18 cellular contexts compared by ENCODE assay signal in the genomic region with DNA sequence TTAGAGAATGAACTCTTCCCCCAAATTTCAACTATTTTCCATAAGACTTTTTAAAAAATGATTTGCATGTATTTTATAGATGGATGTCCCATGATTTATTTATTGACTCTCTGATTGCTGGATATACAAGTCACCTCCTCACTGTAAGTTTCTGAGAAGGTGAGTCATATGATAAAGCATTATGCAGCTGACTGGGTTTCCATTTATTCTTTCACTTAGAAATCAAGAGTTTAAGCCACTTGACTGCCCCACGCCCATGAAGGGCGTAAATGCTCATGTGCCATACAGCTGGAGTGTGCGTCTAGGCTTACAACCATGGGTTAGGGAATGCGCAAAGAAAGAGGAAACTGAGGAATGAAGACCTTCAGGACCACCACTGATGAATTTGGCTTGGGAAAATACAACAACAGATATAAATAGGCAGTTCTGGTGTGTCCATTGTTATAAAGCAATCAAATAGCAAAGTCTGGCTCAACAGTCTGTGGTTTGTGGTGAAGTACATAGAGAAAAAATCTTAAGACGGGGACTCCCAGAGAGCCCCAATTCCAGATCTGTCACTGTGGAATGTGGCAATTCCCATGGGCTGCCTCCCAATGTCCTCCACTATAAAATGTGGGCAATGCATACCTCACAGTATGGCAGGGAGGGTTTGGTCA. TPM values are rescaled to one million over a fixed set of nuclear protein-coding genes. Genes with fewer than 3 reads are reported as not detected.
DNase-seq lines count a peak whose midpoint lies in the region; TF ChIP-seq lines count a peak whose summit lies in the region.
"Had no signal": no experiment of that assay in that cellular context is flagged by ENCODE, and none has a peak within 500 bp of the region (broad histone marks: within the 10 kb centered on the region; RNA-seq: fewer than 3 reads in every experiment).

No MANE protein-coding gene starts in this region.

- peaks cover 11 to 19% of the 10 kb centered on the region in 2 experiments for H3K4me1 ChIP-seq in trophoblast cell (ENCODE audit: control insufficient read depth in 1 of 2, insufficient read depth in 2 of 2, low read length in 2 of 2)
- H3K4me1 ChIP-seq in CD8-positive, alpha-beta memory T cell (ENCODE audit: insufficient read depth, low read length): no peaks in the 10 kb centered on the region
- H3K4me1 ChIP-seq: BLaER1 treated with 17β-estradiol and CSF1 and Interleukin-3, amounts not matched to agents 10 nM and 100 nM; right lobe of liver had no signal

- H3K27me3 ChIP-seq in trophoblast cell (ENCODE audit: insufficient read depth, low read length): no peaks in the 10 kb centered on the region
- peaks cover 3% of the 10 kb centered on the region for H3K27me3 ChIP-seq in CD8-positive, alpha-beta memory T cell (ENCODE audit: insufficient read depth, low read length, poor library complexity, severe bottlenecking)
- H3K27me3 ChIP-seq: BLaER1 treated with 17β-estradiol and CSF1 and Interleukin-3, amounts not matched to agents 10 nM and 100 nM; right lobe of liver; thyroid gland had no signal

- peak; percentile 64 for DNase-seq in ELR (ENCODE audit: low read depth)
- DNase-seq in RPMI7951 (ENCODE audit: low read depth): peak; percentile 80
- DNase-seq in epithelial cell of esophagus (ENCODE audit: low read depth): peak; percentile 29
- DNase-seq in trophoblast cell: no peak
- no peak for DNase-seq in mesenteric fat pad (ENCODE audit: low spot score)
- no peak for DNase-seq in CD8-positive, alpha-beta memory T cell
- no peak for DNase-seq in RKO (ENCODE audit: low spot score)
- DNase-seq in CD14-positive monocyte (ENCODE audit: low spot score): no peak
- DNase-seq: activated CD4-positive, alpha-beta memory T cell treated with anti-CD3 and anti-CD28 coated beads for 36 hours; DND-41; NCI-H1436 treated with DMSO at 0.1 percent for 48 hours; NCI-H345; right lobe of liver; stimulated activated CD4-positive, alpha-beta T cell treated with anti-CD3 and anti-CD28 coated beads, Interleukin-4, amount 100 ng/mL, for 1 hour; thyroid gland had no signal

- H3K18ac ChIP-seq in trophoblast cell (ENCODE audit: low read length): no peak overlapping the region

- no peaks in the 10 kb centered on the region for H3K9me3 ChIP-seq in trophoblast cell (ENCODE audit: insufficient read depth, low read depth, low read length)
- no peaks in the 10 kb centered on the region for H3K9me3 ChIP-seq in CD8-positive, alpha-beta memory T cell (ENCODE audit: low read length)
- H3K9me3 ChIP-seq: right lobe of liver, thyroid gland had no signal

- H3K27ac ChIP-seq in trophoblast cell (ENCODE audit: low read depth, low read length): peak overlapping the region; percentile 20
- no peak overlapping the region for H3K27ac ChIP-seq in CD8-positive, alpha-beta memory T cell (ENCODE audit: low read depth, low read length)
- H3K27ac ChIP-seq: BLaER1 treated with 17β-estradiol and CSF1 and Interleukin-3, amounts not matched to agents 10 nM and 100 nM; right lobe of liver; thyroid gland had no signal

- POLR2A ChIA-PET in CD8-positive, alpha-beta memory T cell (lab: Charles Lee): no interaction called here

- H2AK5ac ChIP-seq in trophoblast cell (ENCODE audit: low read length): no peak overlapping the region

- no peak overlapping the region for H2AFZ ChIP-seq in trophoblast cell (ENCODE audit: insufficient read depth, low read length, poor library complexity)

- H4K91ac ChIP-seq in trophoblast cell (ENCODE audit: low read depth, low read length): no peak overlapping the region

- H3K27ac Mint-ChIP-seq in CD8-positive, alpha-beta memory T cell: no peak overlapping the region
- no peak overlapping the region for H3K27ac Mint-ChIP-seq in CD14-positive monocyte
- H3K27ac Mint-ChIP-seq: activated CD4-positive, alpha-beta memory T cell treated with anti-CD3 and anti-CD28 coated beads for 36 hours; activated T-helper 2 cell treated with anti-CD3 and anti-CD28 coated beads, Interferon-gamma antibody, Interleukin-2, Interleukin-4, amounts not matched to agents 10 μg/mL and 5 μg/mL and 100 μg/mL, durations not matched to agents 14 hours and 24 hours and 36 hours had no signal

- H3K9me3 Mint-ChIP-seq in CD8-positive, alpha-beta memory T cell: no peaks in the 10 kb centered on the region
- peaks cover under 1 to 9% (median 3%) of the 10 kb centered on the region in 7 donors for H3K9me3 Mint-ChIP-seq in CD14-positive monocyte
- H3K9me3 Mint-ChIP-seq: activated T-helper 2 cell treated with anti-CD3 and anti-CD28 coated beads, Interferon-gamma antibody, Interleukin-2, Interleukin-4, amounts not matched to agents 10 μg/mL and 5 μg/mL and 100 μg/mL, durations not matched to agents 14 hours and 24 hours and 36 hours had no signal

- no peak overlapping the region for H2BK5ac ChIP-seq in trophoblast cell (ENCODE audit: low read depth, low read length, poor library complexity)

- no peak overlapping the region for H3K4ac ChIP-seq in trophoblast cell (ENCODE audit: low read depth, low read length)

- H3K4me2 ChIP-seq in trophoblast cell (ENCODE audit: low read length): no peak overlapping the region
- H3K4me2 ChIP-seq: BLaER1 treated with 17β-estradiol and CSF1 and Interleukin-3, amounts not matched to agents 10 nM and 100 nM had no signal

- peaks cover 15 to 28% of the 10 kb centered on the region in 2 experiments for H3K36me3 ChIP-seq in trophoblast cell (ENCODE audit: control insufficient read depth in 1 of 2, insufficient read depth in 2 of 2, low read length in 2 of 2)
- no peaks in the 10 kb centered on the region for H3K36me3 ChIP-seq in CD8-positive, alpha-beta memory T cell (ENCODE audit: insufficient read depth, low read length)
- H3K36me3 ChIP-seq: BLaER1 treated with 17β-estradiol and CSF1 and Interleukin-3, amounts not matched to agents 10 nM and 100 nM; right lobe of liver; thyroid gland had no signal

- no peak overlapping the region for H4K8ac ChIP-seq in trophoblast cell (ENCODE audit: low read depth, low read length)

- peaks cover 8 to 26% of the 10 kb centered on the region in 2 donors for H3K27me3 Mint-ChIP-seq in CD8-positive, alpha-beta memory T cell
- H3K27me3 Mint-ChIP-seq in CD14-positive monocyte (ENCODE audit: low read depth in 3 of 3): peaks cover 0 to 3% (median 1%) of the 10 kb centered on the region in 3 donors

- peaks cover 3% of the 10 kb centered on the region for H3K79me1 ChIP-seq in trophoblast cell (ENCODE audit: low read length)

- no peak overlapping the region for H2BK120ac ChIP-seq in trophoblast cell (ENCODE audit: insufficient read depth, low read length, poor library complexity)

- H3K36me3 Mint-ChIP-seq in CD8-positive, alpha-beta memory T cell: no peaks in the 10 kb centered on the region
- no peaks in the 10 kb centered on the region for H3K36me3 Mint-ChIP-seq in CD14-positive monocyte
- H3K36me3 Mint-ChIP-seq: activated CD4-positive, alpha-beta memory T cell treated with anti-CD3 and anti-CD28 coated beads for 36 hours had no signal

- TF ChIP-seq CTCF in epithelial cell of esophagus (IDR thresholded peaks at IDR 0.05; ENCODE audit: insufficient read depth, low read depth, low read length, missing control alignments): no peak
- TF ChIP-seq CTCF in CD14-positive monocyte (IDR thresholded peaks at IDR 0.05): no peak

- H3K14ac ChIP-seq in trophoblast cell (ENCODE audit: low read length): no peak overlapping the region

- H3K4me3 ChIP-seq in epithelial cell of esophagus (ENCODE audit: low read length) (no peak overlapping the region), trophoblast cell (ENCODE audit: low read depth, low read length) (no peak overlapping the region)
- H3K4me3 ChIP-seq in CD8-positive, alpha-beta memory T cell (ENCODE audit: low read length): no peak overlapping the region
- H3K4me3 ChIP-seq: BLaER1 treated with 17β-estradiol and CSF1 and Interleukin-3, amounts not matched to agents 10 nM and 100 nM; right lobe of liver; thyroid gland had no signal

- intact Hi-C loops in CD14-positive monocyte (cut with micrococcal nuclease): no loop called here

- H4K12ac ChIP-seq in trophoblast cell (ENCODE audit: low read depth, low read length): no peak overlapping the region

- H3K79me2 ChIP-seq in trophoblast cell (ENCODE audit: control insufficient read depth, insufficient read depth, low read length, poor library complexity): peaks cover 9% of the 10 kb centered on the region

- no peaks in the 10 kb centered on the region for H3K4me1 Mint-ChIP-seq in CD8-positive, alpha-beta memory T cell
- H3K4me1 Mint-ChIP-seq in CD14-positive monocyte: no peaks in the 10 kb centered on the region

- no peak overlapping the region for H3K23ac ChIP-seq in trophoblast cell (ENCODE audit: low read length)

- no peak overlapping the region for H3K9ac ChIP-seq in trophoblast cell (ENCODE audit: low read length)
- H3K9ac ChIP-seq: BLaER1 treated with 17β-estradiol and CSF1 and Interleukin-3, amounts not matched to agents 10 nM and 100 nM had no signal

- H2BK12ac ChIP-seq in trophoblast cell (ENCODE audit: low read length): no peak overlapping the region

- no CpG with 5 or more reads among the region's 5 CpGs for WGBS in trophoblast cell (ENCODE audit: extremely low coverage, insufficient coverage, insufficient read length)

- CTCF ChIA-PET in CD8-positive, alpha-beta memory T cell (lab: Charles Lee): no interaction called here

- H3K4me3 Mint-ChIP-seq in CD8-positive, alpha-beta memory T cell: no peak overlapping the region
- no peak overlapping the region for H3K4me3 Mint-ChIP-seq in CD14-positive monocyte
- H3K4me3 Mint-ChIP-seq: activated CD4-positive, alpha-beta memory T cell treated with anti-CD3 and anti-CD28 coated beads for 36 hours had no signal

RNA-seq across cellular contexts. Expression of a gene that starts 20.3 kb away (rescaled TPM):
- total RNA-seq in RPMI7951 (2014; rRNA removed; shearing (Covaris generic)): 0.39 and 0.48 TPM in 2 replicates
- 416 and 421 TPM in 2 replicates for polyA plus RNA-seq in trophoblast cell (2013)
- total RNA-seq in mesenteric fat pad: 40.1 TPM
- not detected for total RNA-seq in CD8-positive, alpha-beta memory T cell
- polyA plus RNA-seq in CD8-positive, alpha-beta memory T cell: not detected
- under 1 TPM in 1 of 2 donors, not detected in 1; 0.12 TPM for polyA plus RNA-seq in CD14-positive monocyte
- total RNA-seq: activated CD4-positive, alpha-beta memory T cell treated with anti-CD3 and anti-CD28 coated beads for 36 hours; activated T-helper 2 cell treated with anti-CD3 and anti-CD28 coated beads, Interferon-gamma antibody, Interleukin-2, Interleukin-4, amounts not matched to agents 10 μg/mL and 5 μg/mL and 100 μg/mL, durations not matched to agents 14 hours and 24 hours and 36 hours; SK-MEL-5 had no signal

Comparison
In these comparisons a context has a peak if more than half of its experiments do, and no peak if none do; other contexts are left out.
1. DNase-seq: peak in ELR (single experiment), RPMI7951 (single experiment) and epithelial cell of esophagus (single experiment); none in trophoblast cell (0 of 2), mesenteric fat pad (single experiment), CD8-positive, alpha-beta memory T cell (0 of 5), RKO (single experiment) and CD14-positive monocyte (single experiment).
2. RNA of a gene that starts 20.3 kb away (total RNA-seq): 40.1 TPM in mesenteric fat pad (single experiment); 0.39 to 0.48 TPM in RPMI7951 and not detected in CD8-positive, alpha-beta memory T cell; every median in the first group is over 10 times any median in the second.